In genomic region chr1:54249798-54250497, GRCh38 we compare ENCODE assay signal across 10 cellular contexts. TPM values are rescaled to one million over a fixed set of nuclear protein-coding genes. Genes with fewer than 3 reads are reported as not detected.
DNase-seq lines count a peak whose midpoint lies in the region; ATAC-seq and TF ChIP-seq lines count a peak whose summit lies in the region.
"Had no signal": no experiment of that assay in that cellular context is flagged by ENCODE, and none has a peak within 500 bp of the region (broad histone marks: within the 10 kb centered on the region; RNA-seq: fewer than 3 reads in every experiment).

No MANE protein-coding gene starts in this region.

- no peaks in the 10 kb centered on the region for H3K9me3 ChIP-seq in breast epithelium
- no peaks in the 10 kb centered on the region for H3K9me3 ChIP-seq in vagina

- H3K27me3 ChIP-seq in breast epithelium (no peaks in the 10 kb centered on the region), vagina (no peaks in the 10 kb centered on the region)

- no peak overlapping the region for H3K4me3 Mint-ChIP-seq in MCF 10A (ENCODE audit: unreplicated experiment)
- no peak overlapping the region for H3K4me3 Mint-ChIP-seq in stimulated activated memory B cell treated with anti-CD40 and anti-IgM and Interleukin-4, amounts not matched to agents 10 μg/mL and 1 μg/mL and 100 μg/mL, for 72 hours
- H3K4me3 Mint-ChIP-seq: T-helper 1 cell treated with Interleukin-12 subunit alpha and Interleukin-12 subunit beta and Interleukin-4 antibody, amounts not matched to agents 30 μg/mL and 1 μg/mL, for 36 hours had no signal

- H3K4me1 Mint-ChIP-seq in MCF 10A (ENCODE audit: insufficient read depth, unreplicated experiment) = peaks cover 21% of the 10 kb centered on the region
- no peaks in the 10 kb centered on the region for H3K4me1 Mint-ChIP-seq in stimulated activated memory B cell treated with anti-CD40 and anti-IgM and Interleukin-4, amounts not matched to agents 10 μg/mL and 1 μg/mL and 100 μg/mL, for 72 hours

- H3K9me3 Mint-ChIP-seq in MCF 10A (ENCODE audit: unreplicated experiment) = no peaks in the 10 kb centered on the region
- H3K9me3 Mint-ChIP-seq in stimulated activated memory B cell treated with anti-CD40 and anti-IgM and Interleukin-4, amounts not matched to agents 10 μg/mL and 1 μg/mL and 100 μg/mL, for 72 hours = no peaks in the 10 kb centered on the region
- H3K9me3 Mint-ChIP-seq: T-helper 1 cell treated with Interleukin-12 subunit alpha and Interleukin-12 subunit beta and Interleukin-4 antibody, amounts not matched to agents 30 μg/mL and 1 μg/mL, for 36 hours had no signal

- H3K27ac ChIP-seq in breast epithelium (peak overlapping the region in 1 of 2 donors; percentile 68), vagina (peak overlapping the region; percentile 68)
- H3K27ac ChIP-seq: C4-2B had no signal

- POLR2A ChIA-PET in MCF 10A (lab: Yijun Ruan, JAX) = no interaction called here

- H3K4me1 ChIP-seq in breast epithelium = peaks cover 0 to 13% of the 10 kb centered on the region in 2 donors
- H3K4me1 ChIP-seq in vagina = peaks cover 34% of the 10 kb centered on the region

- TF ChIP-seq POLR2A in breast epithelium (IDR thresholded peaks at IDR 0.05) = no peak
- no peak for TF ChIP-seq POLR2A in vagina (IDR thresholded peaks at IDR 0.05)

- no peaks in the 10 kb centered on the region for H3K27me3 Mint-ChIP-seq in MCF 10A (ENCODE audit: insufficient read depth, unreplicated experiment)
- no peaks in the 10 kb centered on the region for H3K27me3 Mint-ChIP-seq in stimulated activated memory B cell treated with anti-CD40 and anti-IgM and Interleukin-4, amounts not matched to agents 10 μg/mL and 1 μg/mL and 100 μg/mL, for 72 hours

- no peak overlapping the region for H3K27ac Mint-ChIP-seq in MCF 10A (ENCODE audit: low read depth, unreplicated experiment)
- no peak overlapping the region for H3K27ac Mint-ChIP-seq in stimulated activated memory B cell treated with anti-CD40 and anti-IgM and Interleukin-4, amounts not matched to agents 10 μg/mL and 1 μg/mL and 100 μg/mL, for 72 hours

- H3K36me3 Mint-ChIP-seq in MCF 10A (ENCODE audit: insufficient read depth, unreplicated experiment) = peaks cover 19% of the 10 kb centered on the region
- H3K36me3 Mint-ChIP-seq in stimulated activated memory B cell treated with anti-CD40 and anti-IgM and Interleukin-4, amounts not matched to agents 10 μg/mL and 1 μg/mL and 100 μg/mL, for 72 hours = no peaks in the 10 kb centered on the region

- CTCF ChIA-PET in MCF 10A (lab: Yijun Ruan, JAX) = interaction anchor here (0.5 kb wide), 1 partner anchor 14 kb away, joined by 3 read pairs; no protein-coding TSS in a partner anchor

- no TSS peak for BruUV-seq in MCF 10A (replicated peaks; lab: Mats Ljungman, UMichigan)

- ATAC-seq in HG02884 (IDR thresholded peaks at IDR 0.05; ENCODE audit: unreplicated experiment) = no peak
- no peak for ATAC-seq in stimulated activated memory B cell treated with anti-CD40 and anti-IgM and Interleukin-4, amounts not matched to agents 10 μg/mL and 1 μg/mL and 100 μg/mL, for 72 hours

- H3K4me3 ChIP-seq in breast epithelium (no peak overlapping the region), vagina (no peak overlapping the region)

- DNase-seq in MCF 10A (ENCODE audit: unreplicated experiment) (peak; percentile 23), breast epithelium (ENCODE audit: low spot score in 2 of 2) (no peak), astrocyte of the hippocampus (ENCODE audit: low read depth, low spot score) (peak; percentile 72), iris pigment epithelial cell (ENCODE audit: low read depth) (peak; percentile 77), vagina (ENCODE audit: extremely low spot score in 2 of 2) (no peak), middle frontal gyrus (ENCODE audit: extremely low spot score, low spot score) (no peak)

- intact Hi-C loops in MCF 10A (cut with micrococcal nuclease) (no loop called here), breast epithelium (cut with DNase I; ENCODE audit: low total_unique reads) (no loop called here), vagina (cut with DNase I) (no loop called here)

- H3K36me3 ChIP-seq in breast epithelium (no peaks in the 10 kb centered on the region), vagina (peaks cover 0 to 10% of the 10 kb centered on the region in 2 donors)

- TF ChIP-seq CTCF in MCF 10A (IDR thresholded peaks at IDR 0.05; ENCODE audit: unreplicated experiment) = no peak
- no peak for TF ChIP-seq CTCF in breast epithelium (IDR thresholded peaks at IDR 0.05)
- no peak for TF ChIP-seq CTCF in vagina (IDR thresholded peaks at IDR 0.05)

RNA-seq across cellular contexts. Expression of gene MRPL37, which starts 50.0 kb away (rescaled TPM):
- total RNA-seq in MCF 10A (2022) = 98.2 and 128 TPM in 2 replicates
- total RNA-seq in breast epithelium = 10 to 100 TPM; 44.6 to 70.7 (median 48.8) TPM
- total RNA-seq in vagina = 45.9 TPM

RNA-seq across cellular contexts. Expression of gene CYB5RL, which starts 50.1 kb away (rescaled TPM):
- total RNA-seq in MCF 10A (2022) = 4.6 and 5.4 TPM in 2 replicates
- total RNA-seq in breast epithelium = 1 to 10 TPM; 4.5 to 8.0 (median 7.5) TPM
- total RNA-seq in vagina = 3.7 TPM

Comparison
In these comparisons a context has a peak if more than half of its experiments do, and no peak if none do; other contexts are left out.
1. DNase-seq: peak in MCF 10A (single experiment), astrocyte of the hippocampus (single experiment) and iris pigment epithelial cell (single experiment); none in breast epithelium (0 of 2), vagina (0 of 2) and middle frontal gyrus (single experiment).